In genomic region chr1:144101397-144102050, GRCh38 we compare ENCODE assay signal across 12 cellular contexts.
DNase-seq lines count a peak whose midpoint lies in the region; ATAC-seq, FAIRE-seq and TF ChIP-seq lines count a peak whose summit lies in the region.
"Had no signal": no experiment of that assay in that cellular context is flagged by ENCODE, and none has a peak within 500 bp of the region (broad histone marks: within the 10 kb centered on the region; RNA-seq: fewer than 3 reads in every experiment).

No MANE protein-coding gene starts in this region.

- TF ChIP-seq CTCF in D721Med (IDR thresholded peaks at IDR 0.05; ENCODE audit: insufficient read depth, missing control alignments) (no peak), endothelial cell (IDR thresholded peaks at IDR 0.05; ENCODE audit: unreplicated experiment) (no peak), esophagus squamous epithelium (IDR thresholded peaks at IDR 0.05) (no peak)

- no peaks in the 10 kb centered on the region for H3K27me3 ChIP-seq in esophagus squamous epithelium

- no peak overlapping the region for H3K4me3 ChIP-seq in esophagus squamous epithelium
- H3K4me3 ChIP-seq: HAP-1 had no signal

- H3K36me3 ChIP-seq in esophagus squamous epithelium: no peaks in the 10 kb centered on the region
- H3K36me3 ChIP-seq: HAP-1 had no signal

- H3K4me1 ChIP-seq in esophagus squamous epithelium: no peaks in the 10 kb centered on the region
- H3K4me1 ChIP-seq: HAP-1 had no signal

- no peak overlapping the region for H3K27ac ChIP-seq in esophagus squamous epithelium

- H3K36me3 Mint-ChIP-seq in endothelial cell (ENCODE audit: low read depth, unreplicated experiment): peaks cover 5% of the 10 kb centered on the region
- H3K36me3 Mint-ChIP-seq: activated naive CD8-positive, alpha-beta T cell; CD4-positive, CD25-positive, alpha-beta regulatory T cell had no signal

- no peak for TF ChIP-seq POLR2A in esophagus squamous epithelium (IDR thresholded peaks at IDR 0.05)

- peaks cover 15 to 30% (median 26%) of the 10 kb centered on the region in 3 donors for H3K9me3 ChIP-seq in esophagus squamous epithelium

- peaks cover 5% of the 10 kb centered on the region for H3K9me3 Mint-ChIP-seq in endothelial cell (ENCODE audit: unreplicated experiment)

- peaks cover 5% of the 10 kb centered on the region for H3K27me3 Mint-ChIP-seq in endothelial cell (ENCODE audit: unreplicated experiment)
- H3K27me3 Mint-ChIP-seq: activated naive CD8-positive, alpha-beta T cell; CD4-positive, CD25-positive, alpha-beta regulatory T cell had no signal

- 51 to 54% methylated on average over 3 to 6 of the region's 8 CpGs for WGBS in esophagus squamous epithelium, 2 donors

- no peak overlapping the region for H3K4me3 Mint-ChIP-seq in endothelial cell (ENCODE audit: unreplicated experiment)
- H3K4me3 Mint-ChIP-seq: activated naive CD8-positive, alpha-beta T cell; CD4-positive, CD25-positive, alpha-beta regulatory T cell had no signal

- H3K4me1 Mint-ChIP-seq in endothelial cell (ENCODE audit: unreplicated experiment): no peaks in the 10 kb centered on the region
- H3K4me1 Mint-ChIP-seq: CD4-positive, CD25-positive, alpha-beta regulatory T cell had no signal

- peak; percentile 0 for DNase-seq in D721Med (ENCODE audit: insufficient read length, low spot score)
- peak; percentile 1 for DNase-seq in activated CD4-positive, alpha-beta T cell treated with anti-CD3 and anti-CD28 coated beads, Interleukin-2, amount 50 U/mL, for 1 hour
- DNase-seq in endothelial cell (ENCODE audit: low spot score): peak; percentile 4
- peak; percentile 1 for DNase-seq in pons (ENCODE audit: low spot score)
- DNase-seq in GM19240 (ENCODE audit: insufficient read length, low spot score): no peak
- DNase-seq in esophagus squamous epithelium (lab: John Stamatoyannopoulos, UW): no peak
- DNase-seq: islet precursor cell had no signal

- no peak overlapping the region for H3K27ac Mint-ChIP-seq in endothelial cell (ENCODE audit: unreplicated experiment)
- H3K27ac Mint-ChIP-seq: activated naive CD8-positive, alpha-beta T cell had no signal

- intact Hi-C loops in esophagus squamous epithelium (cut with DNase I): no loop called here

- no peak for FAIRE-seq in D721Med (lab: Jason Lieb, UNC)

- ATAC-seq in GM18909 (IDR thresholded peaks at IDR 0.05; ENCODE audit: poor library complexity, unreplicated experiment) (no peak), HG02973 (IDR thresholded peaks at IDR 0.05; ENCODE audit: unreplicated experiment) (no peak)

Comparison
In these comparisons a context has a peak if more than half of its experiments do, and no peak if none do; other contexts are left out.
1. DNase-seq: peak in D721Med (single experiment), activated CD4-positive, alpha-beta T cell treated with anti-CD3 and anti-CD28 coated beads, Interleukin-2, amount 50 U/mL, for 1 hour (single experiment), endothelial cell (single experiment) and pons (single experiment); none in GM19240 (single experiment) and esophagus squamous epithelium (single experiment).